9 cellular contexts compared by ENCODE assay signal in genomic region chr1:209850342-209850979, GRCh38. TPM values are rescaled to one million over a fixed set of nuclear protein-coding genes. Genes with fewer than 3 reads are reported as not detected.
DNase-seq lines count a peak whose midpoint lies in the region; ATAC-seq and TF ChIP-seq lines count a peak whose summit lies in the region.
"Had no signal": no experiment of that assay in that cellular context is flagged by ENCODE, and none has a peak within 500 bp of the region (broad histone marks: within the 10 kb centered on the region; RNA-seq: fewer than 3 reads in every experiment).

No MANE protein-coding gene starts in this region.

- peaks cover 85% of the 10 kb centered on the region for H3K36me3 Mint-ChIP-seq in CD8-positive, alpha-beta T cell
- peaks cover 21% of the 10 kb centered on the region for H3K36me3 Mint-ChIP-seq in chondrocyte (ENCODE audit: low read depth)

- no peaks in the 10 kb centered on the region for H3K9me3 ChIP-seq in CD8-positive, alpha-beta T cell (ENCODE audit: low read length)
- no peaks in the 10 kb centered on the region for H3K9me3 ChIP-seq in mucosa of descending colon

- no peak for ATAC-seq in CD8-positive, alpha-beta T cell
- ATAC-seq in GM19452 (IDR thresholded peaks at IDR 0.05; ENCODE audit: unreplicated experiment) (peak; percentile 80), mucosa of descending colon (peak; percentile 45), GM18858 (IDR thresholded peaks at IDR 0.05; ENCODE audit: unreplicated experiment) (no peak), HG03378 (IDR thresholded peaks at IDR 0.05; ENCODE audit: unreplicated experiment) (no peak)

- DNase-seq in CD8-positive, alpha-beta T cell, result peak in 1 of 7 experiments; percentile 24
- DNase-seq in LHCN-M2 (ENCODE audit: low read depth) (peak; percentile 39), SK-N-DZ (ENCODE audit: low spot score) (peak; percentile 56), chondrocyte (ENCODE audit: low spot score) (no peak), mucosa of descending colon (peak in 2 of 3 donors; percentile 29 to 33)

- peak overlapping the region; percentile 62 for H3K27ac Mint-ChIP-seq in CD8-positive, alpha-beta T cell
- peak overlapping the region; percentile 18 for H3K27ac Mint-ChIP-seq in chondrocyte (ENCODE audit: unreplicated experiment)

- H3K27ac ChIP-seq in CD8-positive, alpha-beta T cell (ENCODE audit: low read depth, low read length), result no peak overlapping the region

- no peak overlapping the region for H3K4me3 Mint-ChIP-seq in CD8-positive, alpha-beta T cell
- no peak overlapping the region for H3K4me3 Mint-ChIP-seq in chondrocyte (ENCODE audit: unreplicated experiment)
- H3K4me3 Mint-ChIP-seq: T-cell had no signal

- H3K27me3 Mint-ChIP-seq in CD8-positive, alpha-beta T cell (ENCODE audit: low read depth), result no peaks in the 10 kb centered on the region
- H3K27me3 Mint-ChIP-seq in chondrocyte (ENCODE audit: low read depth), result no peaks in the 10 kb centered on the region
- H3K27me3 Mint-ChIP-seq: T-cell had no signal

- CTCF ChIA-PET in CD8-positive, alpha-beta T cell (lab: Charles Lee), result interaction anchor here (0.6 to 2.8 kb wide), 6 partner anchors 10 to 1581 kb away, joined by 3 to 9 read pairs (median 4); no protein-coding TSS in a partner anchor

- POLR2A ChIA-PET in CD8-positive, alpha-beta T cell (lab: Charles Lee), result interaction anchor here (1.0 kb wide), 1 partner anchor 10 kb away, joined by 3 read pairs; no protein-coding TSS in a partner anchor

- no peak for TF ChIP-seq CTCF in CD8-positive, alpha-beta T cell (IDR thresholded peaks at IDR 0.05)
- TF ChIP-seq CTCF in chondrocyte (IDR thresholded peaks at IDR 0.05) (peak; percentile 83), mucosa of descending colon (IDR thresholded peaks at IDR 0.05) (no peak)

- peaks cover 44% of the 10 kb centered on the region for H3K36me3 ChIP-seq in CD8-positive, alpha-beta T cell (ENCODE audit: insufficient read depth, low read length)
- H3K36me3 ChIP-seq in mucosa of descending colon (ENCODE audit: low read depth), result no peaks in the 10 kb centered on the region

- no peaks in the 10 kb centered on the region for H3K9me3 Mint-ChIP-seq in CD8-positive, alpha-beta T cell
- H3K9me3 Mint-ChIP-seq in chondrocyte (ENCODE audit: low read depth), result no peaks in the 10 kb centered on the region
- H3K9me3 Mint-ChIP-seq: T-cell had no signal

- peaks cover 11% of the 10 kb centered on the region for H3K4me1 Mint-ChIP-seq in CD8-positive, alpha-beta T cell (ENCODE audit: low read depth)
- H3K4me1 Mint-ChIP-seq in chondrocyte (ENCODE audit: low read depth), result peaks cover 11% of the 10 kb centered on the region

- H3K4me3 ChIP-seq in CD8-positive, alpha-beta T cell (ENCODE audit: low read depth, low read length), result no peak overlapping the region
- no peak overlapping the region for H3K4me3 ChIP-seq in mucosa of descending colon

- intact Hi-C loops in CD8-positive, alpha-beta T cell (cut with DNase I, micrococcal nuclease), result loop anchor here in 1 of 2 experiments (10.0 kb wide), 1 partner anchor 1284 kb away; the partner anchor contains the start of gene KCNH1
- intact Hi-C loops in mucosa of descending colon (cut with DNase I, micrococcal nuclease), result no loop called here

- no peaks in the 10 kb centered on the region for H3K27me3 ChIP-seq in CD8-positive, alpha-beta T cell (ENCODE audit: insufficient read depth, low read length)

- no peaks in the 10 kb centered on the region for H3K4me1 ChIP-seq in CD8-positive, alpha-beta T cell (ENCODE audit: insufficient read depth, low read length)
- H3K4me1 ChIP-seq in mucosa of descending colon (ENCODE audit: low read depth), result no peaks in the 10 kb centered on the region

RNA-seq across cellular contexts. Expression of gene UTP25, which starts 22.7 kb away (rescaled TPM):
- total RNA-seq in CD8-positive, alpha-beta T cell, result 1 to 10 TPM; 7.5 to 7.9 TPM
- total RNA-seq in LHCN-M2 (2014; rRNA removed) (8.1 and 9.5 TPM in 2 replicates), chondrocyte (5.5 to 7.4 TPM (median 6.4 TPM) in 3 replicates), mucosa of descending colon (1 to 10 TPM; 5.4 to 8.8 (median 6.7) TPM)
- polyA plus RNA-seq in LHCN-M2 (2012), result 5.6 TPM
- 9.6 and 10.8 TPM in 2 replicates for polyA plus RNA-seq in SK-N-DZ (2014; cell fraction: cytosol; rRNA removed)
- 10.2 and 11.0 TPM in 2 replicates for polyA plus RNA-seq in SK-N-DZ (2014; cell fraction: nucleus; rRNA removed)

RNA-seq across cellular contexts. Expression of gene IRF6, which starts 44.5 kb away (rescaled TPM):
- total RNA-seq in CD8-positive, alpha-beta T cell, result 1 to 10 TPM; 2.5 to 3.4 TPM
- not detected in 2 replicates for total RNA-seq in LHCN-M2 (2014; rRNA removed)
- not detected for polyA plus RNA-seq in LHCN-M2 (2012)
- not detected in 2 replicates for polyA plus RNA-seq in SK-N-DZ (2014; cell fraction: cytosol; rRNA removed)
- polyA plus RNA-seq in SK-N-DZ (2014; cell fraction: nucleus; rRNA removed), result 0.37 TPM in 1 of 2 replicates, not detected in the other
- 0.13 to 0.25 TPM in 2 of 3 replicates, not detected in the other for total RNA-seq in chondrocyte
- total RNA-seq in mucosa of descending colon, result 100 to 1,000 TPM in 1 of 3 donors, 10 to 100 TPM in 2; 42.9 to 115 (median 96.9) TPM

Comparison
In these comparisons a context has a peak if more than half of its experiments do, and no peak if none do; other contexts are left out.
1. ATAC-seq: peak in GM19452 (single experiment) and mucosa of descending colon (single experiment); none in CD8-positive, alpha-beta T cell (single experiment), GM18858 (single experiment) and HG03378 (single experiment).
2. RNA of gene IRF6, which starts 44.5 kb away (total RNA-seq): 42.9 to 115 TPM in mucosa of descending colon; 2.5 to 3.4 TPM in CD8-positive, alpha-beta T cell, 0.13 to 0.25 TPM in chondrocyte and not detected in LHCN-M2; every median in the first group is over 4 times any median in the second.